Comparison of ENCODE assay signal across 1 cellular context in the genomic region with DNA sequence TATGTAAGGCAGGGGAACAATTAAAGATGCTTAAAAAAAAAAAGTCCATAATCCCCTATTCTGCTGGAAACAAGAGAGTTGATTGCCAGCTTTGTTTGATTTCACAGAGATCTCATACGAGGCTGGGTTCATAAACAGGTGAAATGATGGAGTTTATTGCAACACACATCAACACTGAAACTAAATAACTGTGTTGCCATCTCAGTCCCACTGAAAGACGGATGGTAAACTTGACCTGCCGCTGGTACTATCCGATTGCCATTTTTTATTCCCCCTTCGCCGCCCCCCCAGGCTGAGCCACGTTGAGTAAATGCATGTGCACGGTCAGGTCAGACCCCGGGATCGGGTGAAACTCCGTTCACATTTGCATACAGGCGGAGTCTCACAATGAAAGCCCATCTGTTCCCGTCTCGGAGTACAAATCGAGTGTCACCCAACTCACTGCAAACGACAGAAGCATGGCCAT.
TF ChIP-seq lines count a peak whose summit lies in the region.

No MANE protein-coding gene starts in this region.

TF ChIP-seq in HEK293, 187 proteins besides CTCF, POLR2A, EP300 and RAD21 (continued from another document):
- TF ChIP-seq, protein P1, sequence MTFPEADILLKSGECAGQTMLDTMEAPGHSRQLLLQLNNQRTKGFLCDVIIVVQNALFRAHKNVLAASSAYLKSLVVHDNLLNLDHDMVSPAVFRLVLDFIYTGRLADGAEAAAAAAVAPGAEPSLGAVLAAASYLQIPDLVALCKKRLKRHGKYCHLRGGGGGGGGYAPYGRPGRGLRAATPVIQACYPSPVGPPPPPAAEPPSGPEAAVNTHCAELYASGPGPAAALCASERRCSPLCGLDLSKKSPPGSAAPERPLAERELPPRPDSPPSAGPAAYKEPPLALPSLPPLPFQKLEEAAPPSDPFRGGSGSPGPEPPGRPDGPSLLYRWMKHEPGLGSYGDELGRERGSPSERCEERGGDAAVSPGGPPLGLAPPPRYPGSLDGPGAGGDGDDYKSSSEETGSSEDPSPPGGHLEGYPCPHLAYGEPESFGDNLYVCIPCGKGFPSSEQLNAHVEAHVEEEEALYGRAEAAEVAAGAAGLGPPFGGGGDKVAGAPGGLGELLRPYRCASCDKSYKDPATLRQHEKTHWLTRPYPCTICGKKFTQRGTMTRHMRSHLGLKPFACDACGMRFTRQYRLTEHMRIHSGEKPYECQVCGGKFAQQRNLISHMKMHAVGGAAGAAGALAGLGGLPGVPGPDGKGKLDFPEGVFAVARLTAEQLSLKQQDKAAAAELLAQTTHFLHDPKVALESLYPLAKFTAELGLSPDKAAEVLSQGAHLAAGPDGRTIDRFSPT (tag by site-specific recombination; IDR thresholded peaks at IDR 0.05), result no peak
